Comparison of ENCODE assay signal across 8 cellular contexts in the genomic region with DNA sequence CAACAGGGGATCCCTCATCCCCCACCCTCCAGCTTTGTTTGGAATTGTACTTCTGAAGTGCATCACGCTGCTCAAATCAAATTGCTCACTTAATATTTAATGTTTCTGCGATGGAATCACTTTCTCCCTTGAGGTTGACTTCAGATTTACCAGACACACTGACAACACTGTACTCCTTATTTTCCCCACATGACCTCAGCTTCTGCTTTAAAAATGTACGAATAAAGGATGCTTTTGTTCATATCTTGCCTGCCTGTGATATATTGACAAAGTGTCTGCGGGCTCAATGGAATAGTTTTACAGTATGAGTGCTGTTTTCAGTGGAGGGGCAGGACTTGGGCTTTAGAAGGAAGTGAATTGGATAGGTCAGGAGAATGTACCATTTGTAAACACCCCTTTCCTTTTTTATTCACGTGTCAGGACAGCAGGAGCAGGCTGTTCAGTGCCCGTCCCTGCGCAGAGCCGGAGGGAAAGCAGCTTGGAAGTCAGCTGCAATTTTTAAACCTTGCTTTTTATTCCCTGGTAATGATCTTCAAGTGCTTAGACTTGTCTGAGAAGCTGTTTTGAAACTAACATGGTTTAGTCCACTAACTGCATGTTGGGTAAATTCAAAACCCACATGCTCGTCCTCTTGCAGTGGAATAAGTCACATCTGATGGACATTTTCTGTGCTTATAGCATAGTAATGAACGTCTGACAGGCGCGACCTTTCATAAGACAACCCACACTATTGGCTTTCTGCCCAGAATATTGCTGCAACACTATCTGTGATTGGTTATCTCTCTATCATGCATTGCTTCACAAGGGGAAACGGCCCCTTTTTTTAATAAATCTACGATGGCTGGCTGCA. TPM values are rescaled to one million over a fixed set of nuclear protein-coding genes. Genes with fewer than 3 reads are reported as not detected.
A peak's percentile ranks its signal among the peaks of the same experiment; 100 is the strongest.
DNase-seq lines count a peak whose midpoint lies in the region; ATAC-seq and TF ChIP-seq lines count a peak whose summit lies in the region.

No MANE protein-coding gene starts in this region.

- no peaks in the 10 kb centered on the region for H3K27me3 ChIP-seq in dorsolateral prefrontal cortex

- H3K27ac ChIP-seq in VCaP, result peak overlapping the region; percentile 96
- peak overlapping the region; percentile 36 to 97 (median 91) for H3K27ac ChIP-seq in dorsolateral prefrontal cortex

- peaks cover 88% of the 10 kb centered on the region for H3K4me1 Mint-ChIP-seq in stimulated activated naive CD8-positive, alpha-beta T cell treated with anti-CD3 and anti-CD28 coated beads, Interleukin-15, Interleukin-2, amounts not matched to agents 100 ng/mL and 50 ng/mL, for 24 hours (ENCODE audit: low read depth)

- no peaks in the 10 kb centered on the region for H3K27me3 Mint-ChIP-seq in stimulated activated naive CD8-positive, alpha-beta T cell treated with anti-CD3 and anti-CD28 coated beads, Interleukin-15, Interleukin-2, amounts not matched to agents 100 ng/mL and 50 ng/mL, for 24 hours

- peak; percentile 57 for ATAC-seq in HG02938 (IDR thresholded peaks at IDR 0.05; ENCODE audit: unreplicated experiment)

- peak; percentile 59 for DNase-seq in stimulated activated CD4-positive, alpha-beta T cell treated with anti-CD3 and anti-CD28 coated beads, Interleukin-15, amount 100 ng/mL, for 24 hours
- DNase-seq in stimulated activated CD4-positive, alpha-beta T cell treated with anti-CD3 and anti-CD28 coated beads, Interleukin-12 subunit alpha, Interleukin-12 subunit beta, amount 100 ng/mL, for 4 hours, result no peak
- DNase-seq in NCI-H2107 (lab: John Stamatoyannopoulos, UW), result peak; percentile 77
- peak in 2 of 10 donors; percentile 40 to 42 for DNase-seq in dorsolateral prefrontal cortex
- peak; percentile 86 for DNase-seq in medulla oblongata (ENCODE audit: extremely low spot score)

- H3K4me3 ChIP-seq in dorsolateral prefrontal cortex, result peak overlapping the region; percentile 32 to 79 (median 63)

- TF ChIP-seq CTCF in VCaP (conservative IDR thresholded peaks at IDR 0.05) (no peak), dorsolateral prefrontal cortex (IDR thresholded peaks at IDR 0.05 in 54 of 56, conservative IDR thresholded peaks at IDR 0.05 in 2 of 56; ENCODE audit: low read depth in 1 of 56, partially characterized antibody in 56 of 56) (peak in 2 of 56 donors; percentile 11 to 13)

- peaks cover 47% of the 10 kb centered on the region for H3K36me3 Mint-ChIP-seq in stimulated activated naive CD8-positive, alpha-beta T cell treated with anti-CD3 and anti-CD28 coated beads, Interleukin-15, Interleukin-2, amounts not matched to agents 100 ng/mL and 50 ng/mL, for 24 hours (ENCODE audit: low read depth)

- peak overlapping the region; percentile 80 for H3K4me3 Mint-ChIP-seq in stimulated activated naive CD8-positive, alpha-beta T cell treated with anti-CD3 and anti-CD28 coated beads, Interleukin-15, Interleukin-2, amounts not matched to agents 100 ng/mL and 50 ng/mL, for 24 hours

- no peaks in the 10 kb centered on the region for H3K9me3 Mint-ChIP-seq in stimulated activated naive CD8-positive, alpha-beta T cell treated with anti-CD3 and anti-CD28 coated beads, Interleukin-15, Interleukin-2, amounts not matched to agents 100 ng/mL and 50 ng/mL, for 24 hours

- intact Hi-C loops in dorsolateral prefrontal cortex (cut with DNase I), result loop anchor here in 1 of 2 donors (2.0 kb wide), 1 partner anchor 30 kb away; the partner anchor contains the start of gene MBNL1

- H3K27ac Mint-ChIP-seq in stimulated activated naive CD8-positive, alpha-beta T cell treated with anti-CD3 and anti-CD28 coated beads, Interleukin-15, Interleukin-2, amounts not matched to agents 100 ng/mL and 50 ng/mL, for 24 hours, result peak overlapping the region; percentile 96

RNA-seq across cellular contexts. Expression of gene MBNL1, which starts 29.9 kb away (rescaled TPM):
- total RNA-seq in dorsolateral prefrontal cortex, result 100 to 1,000 TPM; 106 to 168 (median 132) TPM
